ENCODE assay signal across 1 cellular context in the genomic region with DNA sequence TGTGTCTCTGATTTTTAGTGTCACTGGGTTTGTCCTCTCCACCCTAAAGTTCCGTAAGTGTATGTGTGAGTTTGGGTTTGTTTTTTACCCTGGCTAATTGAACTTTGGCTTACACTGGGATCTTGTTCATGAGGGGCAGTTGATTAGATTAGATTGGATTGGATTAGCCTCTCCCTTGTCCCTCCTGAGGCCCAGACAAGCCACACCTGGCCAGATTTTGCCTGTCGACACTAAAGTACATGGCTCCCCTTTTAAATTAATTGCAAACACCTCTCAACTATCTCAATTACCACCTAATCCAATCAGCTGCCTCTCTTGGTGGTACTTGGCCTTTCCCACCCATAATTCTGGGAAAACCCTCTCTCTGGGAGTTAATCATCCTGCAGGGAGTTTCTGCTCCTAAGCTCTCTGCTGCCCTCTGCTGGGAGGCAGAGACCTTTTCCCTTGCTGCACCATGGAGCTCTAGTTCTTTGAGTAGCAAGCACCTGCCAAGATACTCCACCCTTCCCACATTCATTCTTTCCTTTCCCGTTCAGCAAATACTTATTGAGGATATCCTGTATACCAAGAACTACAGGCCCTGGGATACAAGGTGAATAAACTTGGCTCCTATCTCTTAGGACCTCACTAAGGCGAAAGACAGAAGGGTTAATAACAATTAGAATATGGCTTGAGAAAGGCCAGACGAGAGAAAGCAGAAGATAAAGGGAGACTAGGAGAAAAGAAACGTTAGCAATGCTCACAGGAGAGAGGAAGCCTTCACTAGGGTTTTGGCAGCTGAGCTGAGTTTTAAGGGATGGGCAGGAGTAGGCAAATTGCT.
TF ChIP-seq lines count a peak whose summit lies in the region.

No MANE protein-coding gene starts in this region.

TF ChIP-seq in SK-N-SH treated with all-trans-retinoic acid at 6 μM for 48 hours, 23 proteins besides CTCF, POLR2A, EP300 and RAD21 (continued from another document):
- TF ChIP-seq, protein P1, sequence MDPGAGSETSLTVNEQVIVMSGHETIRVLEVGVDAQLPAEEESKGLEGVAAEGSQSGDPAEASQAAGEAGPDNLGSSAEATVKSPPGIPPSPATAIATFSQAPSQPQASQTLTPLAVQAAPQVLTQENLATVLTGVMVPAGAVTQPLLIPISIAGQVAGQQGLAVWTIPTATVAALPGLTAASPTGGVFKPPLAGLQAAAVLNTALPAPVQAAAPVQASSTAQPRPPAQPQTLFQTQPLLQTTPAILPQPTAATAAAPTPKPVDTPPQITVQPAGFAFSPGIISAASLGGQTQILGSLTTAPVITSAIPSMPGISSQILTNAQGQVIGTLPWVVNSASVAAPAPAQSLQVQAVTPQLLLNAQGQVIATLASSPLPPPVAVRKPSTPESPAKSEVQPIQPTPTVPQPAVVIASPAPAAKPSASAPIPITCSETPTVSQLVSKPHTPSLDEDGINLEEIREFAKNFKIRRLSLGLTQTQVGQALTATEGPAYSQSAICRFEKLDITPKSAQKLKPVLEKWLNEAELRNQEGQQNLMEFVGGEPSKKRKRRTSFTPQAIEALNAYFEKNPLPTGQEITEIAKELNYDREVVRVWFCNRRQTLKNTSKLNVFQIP (CRISPR knock-in tag; IDR thresholded peaks at IDR 0.05; ENCODE audit: borderline replicate concordance, low read depth) = no peak
- TF ChIP-seq CREB5 (CRISPR knock-in tag; IDR thresholded peaks at IDR 0.05; ENCODE audit: low read depth) (no peak), ZNF70 (CRISPR knock-in tag; IDR thresholded peaks at IDR 0.05) (no peak)
